Comparison of ENCODE assay signal across 28 cellular contexts in the genomic region with DNA sequence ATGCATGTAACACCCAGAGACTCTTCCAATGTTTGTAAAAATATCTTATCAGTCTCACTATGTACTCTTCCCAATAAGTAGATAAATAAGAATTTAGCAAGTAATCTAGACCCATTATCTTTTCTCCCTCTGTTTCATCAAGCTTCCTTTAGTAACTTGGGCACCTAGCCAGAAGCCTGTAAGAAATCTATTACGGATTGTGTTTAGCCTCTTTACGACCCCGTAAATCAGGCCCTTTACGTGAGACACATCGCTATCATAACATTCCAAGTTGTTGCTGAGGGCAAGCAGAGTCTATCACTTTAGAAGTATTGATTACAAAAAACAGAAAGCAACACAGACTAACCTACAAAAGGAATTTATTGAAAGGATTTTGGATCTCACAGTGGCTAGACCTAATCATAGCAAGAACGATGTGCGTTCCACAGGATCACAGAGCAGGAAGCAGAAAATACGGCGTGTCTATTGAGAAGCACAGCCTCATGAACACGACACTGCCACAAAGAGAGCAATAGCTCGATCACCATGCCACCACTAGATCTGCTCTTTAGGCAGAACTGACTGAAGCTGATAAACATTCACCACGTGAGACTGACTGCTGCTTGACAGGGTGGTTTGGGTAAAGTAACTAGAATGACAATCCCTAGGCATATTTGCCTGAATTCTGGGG.
DNase-seq lines count a peak whose midpoint lies in the region; ATAC-seq and TF ChIP-seq lines count a peak whose summit lies in the region.
"Had no signal": no experiment of that assay in that cellular context is flagged by ENCODE, and none has a peak within 500 bp of the region (broad histone marks: within the 10 kb centered on the region; RNA-seq: fewer than 3 reads in every experiment).

No MANE protein-coding gene starts in this region.

- TF ChIP-seq CTCF in progenitor cell of endocrine pancreas (IDR thresholded peaks at IDR 0.05; ENCODE audit: unreplicated experiment) (no peak), OCI-LY7 (conservative IDR thresholded peaks at IDR 0.05; ENCODE audit: low read length) (no peak)

- peak overlapping the region; percentile 79 for H3K27ac Mint-ChIP-seq in progenitor cell of endocrine pancreas
- H3K27ac Mint-ChIP-seq: activated naive CD4-positive, alpha-beta T cell treated with anti-CD3 and anti-CD28 coated beads, Interleukin-2, amount 50 U/mL, for 24 hours; CD4-positive, CD25-positive, alpha-beta regulatory T cell had no signal

- H3K79me2 ChIP-seq in OCI-LY7 (ENCODE audit: insufficient read depth, low read depth, low read length), result no peaks in the 10 kb centered on the region

- H3K9me2 ChIP-seq in OCI-LY7 (ENCODE audit: insufficient read depth, low read length), result no peaks in the 10 kb centered on the region

- BruUV-seq in OCI-LY7 (replicated peaks; lab: Mats Ljungman, UMichigan), result no TSS peak

- no peak overlapping the region for H3K4me2 ChIP-seq in OCI-LY7 (ENCODE audit: low read length)

- intact Hi-C loops in OCI-LY7 (cut with micrococcal nuclease; ENCODE audit: unreplicated experiment), result no loop called here

- DNase-seq in NCI-H146 (lab: John Stamatoyannopoulos, UW) (peak; percentile 1), NCI-H146 treated with DMSO at 0.1 percent for 48 hours (lab: John Stamatoyannopoulos, UW; ENCODE audit: unreplicated experiment) (no peak), NCI-H69 (lab: John Stamatoyannopoulos, UW) (peak; percentile 13), foreskin melanocyte (peak; percentile 16), progenitor cell of endocrine pancreas (ENCODE audit: low spot score, unreplicated experiment) (no peak), OCI-LY7 (ENCODE audit: low spot score) (no peak)
- no peak for DNase-seq in activated T-cell treated with anti-CD3 and anti-CD28 coated beads, Interleukin-2, amount 50 U/mL, for 4 hours
- DNase-seq: 8988T; activated CD4-positive, alpha-beta T cell treated with anti-CD3 and anti-CD28 coated beads, Interleukin-2, amount 50 U/mL, for 48 hours; anterior cingulate cortex; CD4-positive, CD25-positive, alpha-beta regulatory T cell; colonic mucosa; effector memory CD4-positive, alpha-beta T cell; erythroblast; GOT3; heart left ventricle; left cardiac atrium; NCI-H1048; NCI-H187; NCI-H526; occipital lobe; stomach; SW 1271; T1000; tibial artery had no signal

- no peaks in the 10 kb centered on the region for H3K9me3 Mint-ChIP-seq in progenitor cell of endocrine pancreas (ENCODE audit: low read depth)
- H3K9me3 Mint-ChIP-seq in activated T-cell treated with anti-CD3 and anti-CD28 coated beads, Interleukin-2, amount 50 U/mL, for 4 hours, result peaks cover 3% of the 10 kb centered on the region
- H3K9me3 Mint-ChIP-seq: activated naive CD4-positive, alpha-beta T cell treated with anti-CD3 and anti-CD28 coated beads, Interleukin-2, amount 50 U/mL, for 24 hours had no signal

- H3K4me1 Mint-ChIP-seq in progenitor cell of endocrine pancreas (ENCODE audit: low read depth), result peaks cover 7% of the 10 kb centered on the region
- H3K4me1 Mint-ChIP-seq in activated T-cell treated with anti-CD3 and anti-CD28 coated beads, Interleukin-2, amount 50 U/mL, for 4 hours (ENCODE audit: low read depth), result no peaks in the 10 kb centered on the region
- H3K4me1 Mint-ChIP-seq: activated naive CD4-positive, alpha-beta T cell treated with anti-CD3 and anti-CD28 coated beads, Interleukin-2, amount 50 U/mL, for 24 hours; CD4-positive, CD25-positive, alpha-beta regulatory T cell had no signal

- H3K9me3 ChIP-seq in OCI-LY7 (ENCODE audit: low read length), result no peaks in the 10 kb centered on the region
- H3K9me3 ChIP-seq: colonic mucosa, stomach, tibial artery had no signal

- CTCF ChIA-PET in OCI-LY7 (lab: Charles Lee; ENCODE audit: unreplicated experiment), result no interaction called here

- no peaks in the 10 kb centered on the region for H3K36me3 ChIP-seq in OCI-LY7 (ENCODE audit: insufficient read depth, low read length)
- H3K36me3 ChIP-seq: colonic mucosa, heart left ventricle, stomach, tibial artery had no signal

- no peak overlapping the region for H3K27ac ChIP-seq in OCI-LY7 (ENCODE audit: low read depth, low read length, poor library complexity, severe bottlenecking)
- H3K27ac ChIP-seq: colonic mucosa, heart left ventricle, skin epidermis, stomach, tibial artery had no signal

- no peak overlapping the region for H3K4me3 ChIP-seq in OCI-LY7 (ENCODE audit: low read depth, low read length, poor library complexity, severe bottlenecking)
- H3K4me3 ChIP-seq: colonic mucosa, heart left ventricle, skin epidermis, stomach, tibial artery had no signal

- no peak for ATAC-seq in activated T-cell treated with anti-CD3 and anti-CD28 coated beads, Interleukin-2, amount 50 U/mL, for 4 hours
- ATAC-seq in GM19035 (IDR thresholded peaks at IDR 0.05; ENCODE audit: unreplicated experiment), result no peak
- ATAC-seq: heart left ventricle, left cardiac atrium had no signal

- H3K4me3 Mint-ChIP-seq in progenitor cell of endocrine pancreas (ENCODE audit: low read depth), result no peak overlapping the region
- H3K4me3 Mint-ChIP-seq in activated T-cell treated with anti-CD3 and anti-CD28 coated beads, Interleukin-2, amount 50 U/mL, for 4 hours, result no peak overlapping the region
- H3K4me3 Mint-ChIP-seq: activated naive CD4-positive, alpha-beta T cell treated with anti-CD3 and anti-CD28 coated beads, Interleukin-2, amount 50 U/mL, for 24 hours; CD4-positive, CD25-positive, alpha-beta regulatory T cell had no signal

- POLR2A ChIA-PET in OCI-LY7 (lab: Charles Lee), result interaction anchor here (0.6 to 0.7 kb wide), 3 partner anchors 53 to 604 kb away, joined by 3 read pairs; no protein-coding TSS in a partner anchor

- no peaks in the 10 kb centered on the region for H3K4me1 ChIP-seq in OCI-LY7 (ENCODE audit: insufficient read depth, low read length, poor library complexity, severe bottlenecking)
- H3K4me1 ChIP-seq: colonic mucosa, heart left ventricle, stomach, tibial artery had no signal

- H4K20me1 ChIP-seq in OCI-LY7 (ENCODE audit: insufficient read depth, low read length), result no peaks in the 10 kb centered on the region

- H3K36me3 Mint-ChIP-seq in progenitor cell of endocrine pancreas (ENCODE audit: insufficient read depth), result no peaks in the 10 kb centered on the region
- no peaks in the 10 kb centered on the region for H3K36me3 Mint-ChIP-seq in activated T-cell treated with anti-CD3 and anti-CD28 coated beads, Interleukin-2, amount 50 U/mL, for 4 hours (ENCODE audit: insufficient read depth)
- H3K36me3 Mint-ChIP-seq: activated naive CD4-positive, alpha-beta T cell treated with anti-CD3 and anti-CD28 coated beads, Interleukin-2, amount 50 U/mL, for 24 hours; CD4-positive, CD25-positive, alpha-beta regulatory T cell had no signal

- no peaks in the 10 kb centered on the region for H3K27me3 Mint-ChIP-seq in progenitor cell of endocrine pancreas
- no peaks in the 10 kb centered on the region for H3K27me3 Mint-ChIP-seq in activated T-cell treated with anti-CD3 and anti-CD28 coated beads, Interleukin-2, amount 50 U/mL, for 4 hours (ENCODE audit: low read depth)
- H3K27me3 Mint-ChIP-seq: activated naive CD4-positive, alpha-beta T cell treated with anti-CD3 and anti-CD28 coated beads, Interleukin-2, amount 50 U/mL, for 24 hours; CD4-positive, CD25-positive, alpha-beta regulatory T cell had no signal

- H2AFZ ChIP-seq in OCI-LY7 (ENCODE audit: low read length), result no peak overlapping the region

Comparison
In these comparisons a context has a peak if more than half of its experiments do, and no peak if none do; other contexts are left out.
1. DNase-seq: peak in NCI-H146 (single experiment), NCI-H69 (single experiment) and foreskin melanocyte (single experiment); none in NCI-H146 treated with DMSO at 0.1 percent for 48 hours (single experiment), progenitor cell of endocrine pancreas (single experiment), activated T-cell treated with anti-CD3 and anti-CD28 coated beads, Interleukin-2, amount 50 U/mL, for 4 hours (single experiment) and OCI-LY7 (single experiment).